Comparison of ENCODE assay signal across 8 cellular contexts in genomic region chr14:81219210-81219820, GRCh38. TPM values are rescaled to one million over a fixed set of nuclear protein-coding genes. Genes with fewer than 3 reads are reported as not detected.
DNase-seq lines count a peak whose midpoint lies in the region; ATAC-seq, FAIRE-seq and TF ChIP-seq lines count a peak whose summit lies in the region.

No MANE protein-coding gene starts in this region.

- POLR2A ChIA-PET in RWPE1 (lab: Yijun Ruan, JAX; ENCODE audit: low non-redundant PET) = interaction anchor here (0.7 to 1.0 kb wide), 3 partner anchors 21 to 216 kb away, joined by 3 read pairs; no protein-coding TSS in a partner anchor
- POLR2A ChIA-PET in naive thymus-derived CD8-positive, alpha-beta T cell (lab: Charles Lee) = interaction anchor here (0.6 to 1.5 kb wide), 13 partner anchors 10 to 314 kb away, joined by 3 to 12 read pairs (median 3); partner anchors contain the start of gene SEL1L

- CTCF ChIA-PET in RWPE1 (lab: Yijun Ruan, JAX) = interaction anchor here (0.8 kb wide), 1 partner anchor 245 kb away, joined by 3 read pairs; no protein-coding TSS in a partner anchor

- H3K36me3 Mint-ChIP-seq in naive thymus-derived CD8-positive, alpha-beta T cell = peaks cover 10 to 23% (median 14%) of the 10 kb centered on the region in 3 donors
- H3K36me3 Mint-ChIP-seq in stimulated activated naive B cell treated with anti-CD40 and anti-IgM and Interleukin-4, amounts not matched to agents 10 μg/mL and 1 μg/mL and 100 μg/mL, for 72 hours = peaks cover 9 to 37% of the 10 kb centered on the region in 2 donors

- peak; percentile 73 for FAIRE-seq in H54 (lab: Jason Lieb, UNC)

- no peaks in the 10 kb centered on the region for H3K9me3 Mint-ChIP-seq in naive thymus-derived CD8-positive, alpha-beta T cell
- peaks cover 0 to 1% of the 10 kb centered on the region in 2 donors for H3K9me3 Mint-ChIP-seq in stimulated activated naive B cell treated with anti-CD40 and anti-IgM and Interleukin-4, amounts not matched to agents 10 μg/mL and 1 μg/mL and 100 μg/mL, for 72 hours

- DNase-seq in ELF-1 (ENCODE audit: low read depth, low spot score) = peak; percentile 97
- peak; percentile 55 for DNase-seq in H54 (ENCODE audit: insufficient read length, low spot score)
- peak; percentile 94 for DNase-seq in LoVo (ENCODE audit: low spot score)
- peak; percentile 90 for DNase-seq in RWPE1 (ENCODE audit: low spot score)
- peak; percentile 70 for DNase-seq in activated T-helper 9 cell treated with anti-CD3 and anti-CD28 coated beads, Interleukin-2, amount 50 U/mL, for 16 hours (ENCODE audit: low read depth)
- DNase-seq in fibroblast of mammary gland (ENCODE audit: low read depth) = peak; percentile 97
- peak; percentile 69 to 95 (median 92) for DNase-seq in naive thymus-derived CD8-positive, alpha-beta T cell
- DNase-seq in stimulated activated naive B cell treated with anti-CD40 and anti-IgM and Interleukin-4, amounts not matched to agents 10 μg/mL and 1 μg/mL and 100 μg/mL, for 72 hours = peak; percentile 90

- peak overlapping the region; percentile 100 for H3K27ac ChIP-seq in RWPE1

- TF ChIP-seq CTCF in RWPE1 (conservative IDR thresholded peaks at IDR 0.05; ENCODE audit: low read depth) (no peak), fibroblast of mammary gland (conservative IDR thresholded peaks at IDR 0.05; ENCODE audit: control insufficient read depth, insufficient read depth, low read depth, low read length) (no peak)

- H3K4me1 Mint-ChIP-seq in naive thymus-derived CD8-positive, alpha-beta T cell = peaks cover 11 to 46% (median 44%) of the 10 kb centered on the region in 4 donors
- peaks cover 12 to 36% of the 10 kb centered on the region in 2 donors for H3K4me1 Mint-ChIP-seq in stimulated activated naive B cell treated with anti-CD40 and anti-IgM and Interleukin-4, amounts not matched to agents 10 μg/mL and 1 μg/mL and 100 μg/mL, for 72 hours

- peak overlapping the region; percentile 94 to 100 (median 100) for H3K4me3 Mint-ChIP-seq in naive thymus-derived CD8-positive, alpha-beta T cell
- H3K4me3 Mint-ChIP-seq in stimulated activated naive B cell treated with anti-CD40 and anti-IgM and Interleukin-4, amounts not matched to agents 10 μg/mL and 1 μg/mL and 100 μg/mL, for 72 hours = peak overlapping the region; percentile 95 to 99

- H3K27me3 Mint-ChIP-seq in naive thymus-derived CD8-positive, alpha-beta T cell = peaks cover 0 to 2% (median 0%) of the 10 kb centered on the region in 5 donors
- no peaks in the 10 kb centered on the region for H3K27me3 Mint-ChIP-seq in stimulated activated naive B cell treated with anti-CD40 and anti-IgM and Interleukin-4, amounts not matched to agents 10 μg/mL and 1 μg/mL and 100 μg/mL, for 72 hours

- H3K27ac Mint-ChIP-seq in naive thymus-derived CD8-positive, alpha-beta T cell = peak overlapping the region; percentile 99 to 100 (median 100)
- H3K27ac Mint-ChIP-seq in stimulated activated naive B cell treated with anti-CD40 and anti-IgM and Interleukin-4, amounts not matched to agents 10 μg/mL and 1 μg/mL and 100 μg/mL, for 72 hours = peak overlapping the region; percentile 100

- H3K4me3 ChIP-seq in fibroblast of mammary gland (ENCODE audit: control insufficient read depth, low read depth, low read length) = peak overlapping the region; percentile 94

- peak; percentile 86 for TF ChIP-seq POLR2A in H54 (IDR thresholded peaks at IDR 0.05; ENCODE audit: low read depth, low read length)

- ATAC-seq in naive thymus-derived CD8-positive, alpha-beta T cell = peak; percentile 64 to 68
- ATAC-seq in stimulated activated naive B cell treated with anti-CD40 and anti-IgM and Interleukin-4, amounts not matched to agents 10 μg/mL and 1 μg/mL and 100 μg/mL, for 72 hours (replicated peaks) = peak; percentile 70 to 71

RNA-seq across cellular contexts. Expression of gene GTF2A1, which starts 1.4 kb away (rescaled TPM):
- 10 to 100 TPM; 30.4 to 32.1 TPM for total RNA-seq in naive thymus-derived CD8-positive, alpha-beta T cell
- 1 to 10 TPM; 7.2 to 8.9 (median 8.8) TPM for polyA plus RNA-seq in naive thymus-derived CD8-positive, alpha-beta T cell

Comparison
In these comparisons a context has a peak if more than half of its experiments do, and no peak if none do; other contexts are left out.
1. Peak in every context shown above with its lines: DNase-seq, ATAC-seq, H3K4me3 ChIP-seq and H3K27ac ChIP-seq.